ENCODE assay signal across 8 cellular contexts in genomic region chr14:68247867-68248266, GRCh38.
DNase-seq lines count a peak whose midpoint lies in the region; TF ChIP-seq lines count a peak whose summit lies in the region.

No MANE protein-coding gene starts in this region.

- peaks cover 0 to 2% (median 0%) of the 10 kb centered on the region in 7 donors for H3K9me3 Mint-ChIP-seq in CD14-positive monocyte
- H3K9me3 Mint-ChIP-seq in osteocyte (ENCODE audit: unreplicated experiment) = no peaks in the 10 kb centered on the region
- H3K9me3 Mint-ChIP-seq in Caco-2 (ENCODE audit: unreplicated experiment) = no peaks in the 10 kb centered on the region

- CTCF ChIA-PET in PC-9 (lab: Charles Lee) (interaction anchor here (0.6 to 1.7 kb wide), 2 partner anchors 408 to 1960 kb away, joined by 4 to 13 read pairs; no protein-coding TSS in a partner anchor), Caco-2 (lab: Charles Lee) (no interaction called here)

- H3K4me2 ChIP-seq in PC-9 = peak overlapping the region; percentile 57
- H3K4me2 ChIP-seq in fibroblast of lung (ENCODE audit: extremely low read depth, insufficient read depth, low read length) = peak overlapping the region; percentile 15

- H3K27me3 ChIP-seq in PC-9 (ENCODE audit: insufficient read depth, low read depth) = no peaks in the 10 kb centered on the region
- no peaks in the 10 kb centered on the region for H3K27me3 ChIP-seq in fibroblast of lung (ENCODE audit: control insufficient read depth, insufficient read depth, low read length)
- H3K27me3 ChIP-seq in Caco-2 (replicated peaks; ENCODE audit: control insufficient read depth, insufficient read depth, low read length) = no peaks in the 10 kb centered on the region

- peaks cover 0 to 1% (median 0%) of the 10 kb centered on the region in 3 donors for H3K27me3 Mint-ChIP-seq in CD14-positive monocyte (ENCODE audit: low read depth in 3 of 3)
- H3K27me3 Mint-ChIP-seq in osteocyte (ENCODE audit: unreplicated experiment) = no peaks in the 10 kb centered on the region
- H3K27me3 Mint-ChIP-seq in Caco-2 (ENCODE audit: insufficient read depth, unreplicated experiment) = no peaks in the 10 kb centered on the region

- POLR2A ChIA-PET in PC-9 (lab: Charles Lee; ENCODE audit: unreplicated experiment) (interaction anchor here (0.6 kb wide), 3 partner anchors 110 to 539 kb away, joined by 4 to 15 read pairs (median 7); no protein-coding TSS in a partner anchor), Caco-2 (lab: Charles Lee) (no interaction called here)

- H3K36me3 Mint-ChIP-seq in CD14-positive monocyte (no peaks in the 10 kb centered on the region), osteocyte (ENCODE audit: unreplicated experiment) (no peaks in the 10 kb centered on the region), Caco-2 (ENCODE audit: insufficient read depth, unreplicated experiment) (no peaks in the 10 kb centered on the region)

- peaks cover 47% of the 10 kb centered on the region for H3F3A ChIP-seq in PC-9 (ENCODE audit: insufficient read depth, low read depth)

- H3K9me3 ChIP-seq in PC-9 (ENCODE audit: insufficient read depth, low read depth) (no peaks in the 10 kb centered on the region; the same call in 1 of the 2 replicates), fibroblast of lung (ENCODE audit: control insufficient read depth, insufficient read depth, low read depth, low read length) (no peaks in the 10 kb centered on the region), Caco-2 (no peaks in the 10 kb centered on the region)

- peak; percentile 50 for DNase-seq in CD14-positive monocyte (ENCODE audit: low spot score)
- no peak for DNase-seq in PC-9
- peak in 1 of 2 donors; percentile 84 for DNase-seq in fibroblast of lung (ENCODE audit: low read depth in 2 of 2)
- no peak for DNase-seq in osteocyte (ENCODE audit: extremely low spot score, unreplicated experiment)
- DNase-seq in dedifferentiated amniotic fluid mesenchymal stem cell (ENCODE audit: extremely low spot score) = no peak
- DNase-seq in NCI-H510A (lab: John Stamatoyannopoulos, UW) = no peak
- DNase-seq in NCI-H146 treated with DMSO at 0.1 percent for 48 hours (lab: John Stamatoyannopoulos, UW; ENCODE audit: unreplicated experiment) = no peak
- DNase-seq in Caco-2 = no peak

- H3K36me3 ChIP-seq in PC-9 (ENCODE audit: low read depth) (no peaks in the 10 kb centered on the region), fibroblast of lung (ENCODE audit: control insufficient read depth, insufficient read depth, low read length) (no peaks in the 10 kb centered on the region), Caco-2 (ENCODE audit: control insufficient read depth, insufficient read depth, low read length) (no peaks in the 10 kb centered on the region)

- intact Hi-C loops in CD14-positive monocyte (cut with micrococcal nuclease) (loop anchor here in 1 of 2 donors (5.0 kb wide), 1 partner anchor 569 kb away; no protein-coding TSS in a partner anchor), PC-9 (cut with micrococcal nuclease; ENCODE audit: unreplicated experiment) (loop anchor here (1.0 to 5.0 kb wide), 12 partner anchors 102 to 568 kb away; no protein-coding TSS in a partner anchor), Caco-2 (cut with micrococcal nuclease; ENCODE audit: unreplicated experiment) (loop anchor here (1.0 to 10.0 kb wide), 7 partner anchors 114 to 568 kb away; no protein-coding TSS in a partner anchor)

- H3K4me3 Mint-ChIP-seq in CD14-positive monocyte (peak overlapping the region in 1 of 2 donors; percentile 71), osteocyte (ENCODE audit: unreplicated experiment) (no peak overlapping the region), Caco-2 (ENCODE audit: unreplicated experiment) (no peak overlapping the region)

- H3K27ac Mint-ChIP-seq in CD14-positive monocyte (peak overlapping the region; percentile 67 to 89 (median 87)), osteocyte (ENCODE audit: unreplicated experiment) (peak overlapping the region; percentile 76), Caco-2 (ENCODE audit: unreplicated experiment) (no peak overlapping the region)

- H3K4me3 ChIP-seq in PC-9 (no peak overlapping the region), fibroblast of lung (replicated peaks in 1 of 4; ENCODE audit: control extremely low read depth in 1 of 4, insufficient read depth in 1 of 4, low read depth in 3 of 4, low read length in 4 of 4) (no peak overlapping the region), Caco-2 (ENCODE audit: low read depth, low read length) (no peak overlapping the region)

- H3K79me2 ChIP-seq in PC-9 (ENCODE audit: low read depth) (no peaks in the 10 kb centered on the region), fibroblast of lung (ENCODE audit: control insufficient read depth, insufficient read depth, low read length) (no peaks in the 10 kb centered on the region)

- H2AFZ ChIP-seq in PC-9 (no peak overlapping the region), fibroblast of lung (ENCODE audit: low read length) (no peak overlapping the region)

- BruUV-seq in PC-9 (replicated peaks; lab: Mats Ljungman, UMichigan) = no TSS peak
- no TSS peak for BruUV-seq in Caco-2 (replicated peaks; lab: Mats Ljungman, UMichigan)

- no peaks in the 10 kb centered on the region for H4K20me1 ChIP-seq in PC-9 (ENCODE audit: insufficient read depth)
- no peaks in the 10 kb centered on the region for H4K20me1 ChIP-seq in fibroblast of lung (ENCODE audit: control insufficient read depth, extremely low read depth, insufficient read depth, low read length)

- no peak overlapping the region for H3K9ac ChIP-seq in fibroblast of lung (ENCODE audit: insufficient read depth, low read length)

- H3K9me2 ChIP-seq in PC-9 (ENCODE audit: insufficient read depth) = no peaks in the 10 kb centered on the region

- TF ChIP-seq CTCF in CD14-positive monocyte (IDR thresholded peaks at IDR 0.05) = no peak
- no peak for TF ChIP-seq CTCF in PC-9 (conservative IDR thresholded peaks at IDR 0.05)
- no peak for TF ChIP-seq CTCF in fibroblast of lung (conservative IDR thresholded peaks at IDR 0.05 in 1 of 2, IDR thresholded peaks at IDR 0.05 in 1 of 2; ENCODE audit: low read depth in 1 of 2, low read length in 2 of 2)
- TF ChIP-seq CTCF in osteocyte (IDR thresholded peaks at IDR 0.05) = no peak
- TF ChIP-seq CTCF in Caco-2 (IDR thresholded peaks at IDR 0.05; ENCODE audit: insufficient read depth in 1 of 2, low read depth in 1 of 2, low read length in 1 of 2, severe bottlenecking in 1 of 2, unreplicated experiment in 1 of 2) = no peak

- peak overlapping the region; percentile 93; the same call in 1 of the 2 replicates for H3K27ac ChIP-seq in PC-9
- H3K27ac ChIP-seq in fibroblast of lung (ENCODE audit: insufficient read depth, low read length) = no peak overlapping the region

- H3K4me1 ChIP-seq in PC-9 (replicated peaks; ENCODE audit: insufficient read depth) (peaks cover 62% of the 10 kb centered on the region), fibroblast of lung (ENCODE audit: control insufficient read depth, extremely low read depth, insufficient read depth, low read length) (peaks cover 33% of the 10 kb centered on the region), Caco-2 (peaks cover 53% of the 10 kb centered on the region)

- H3K4me1 Mint-ChIP-seq in CD14-positive monocyte (peaks cover 22% of the 10 kb centered on the region), osteocyte (ENCODE audit: unreplicated experiment) (peaks cover 73% of the 10 kb centered on the region), Caco-2 (ENCODE audit: low read depth, unreplicated experiment) (peaks cover 50% of the 10 kb centered on the region)
